ENCODE assay signal across 14 cellular contexts in the genomic region with DNA sequence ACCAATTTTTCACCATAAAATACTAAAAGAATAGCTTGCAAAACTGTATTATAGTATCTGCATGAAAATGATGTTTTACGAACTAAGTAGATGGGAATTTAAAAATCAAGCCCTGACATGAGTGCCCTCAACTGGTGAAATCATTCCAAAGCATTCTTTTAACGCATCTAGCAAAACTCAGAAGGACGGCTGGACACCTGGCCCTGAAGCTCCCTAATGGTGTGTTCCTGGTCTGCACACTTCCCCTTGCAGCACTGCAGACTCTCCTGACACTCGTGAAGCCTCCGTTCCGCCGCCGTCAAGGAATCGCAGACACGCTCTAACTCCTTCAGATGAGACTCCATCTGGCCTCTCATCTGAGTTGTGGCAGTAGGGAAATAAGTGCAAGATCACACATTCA. TPM values are rescaled to one million over a fixed set of nuclear protein-coding genes. Genes with fewer than 3 reads are reported as not detected.
A peak's percentile ranks its signal among the peaks of the same experiment; 100 is the strongest.
DNase-seq lines count a peak whose midpoint lies in the region; ATAC-seq and TF ChIP-seq lines count a peak whose summit lies in the region.
"Had no signal": no experiment of that assay in that cellular context is flagged by ENCODE, and none has a peak within 500 bp of the region (broad histone marks: within the 10 kb centered on the region; RNA-seq: fewer than 3 reads in every experiment).

No MANE protein-coding gene starts in this region.

- ATAC-seq in heart right ventricle (no peak), heart left ventricle (no peak), HG03108 (IDR thresholded peaks at IDR 0.05; ENCODE audit: unreplicated experiment) (no peak)

- H3K36me3 ChIP-seq in heart right ventricle (peaks cover 0 to 93% (median 14%) of the 10 kb centered on the region in 9 donors), heart left ventricle (peaks cover 0 to 83% (median 50%) of the 10 kb centered on the region in 9 donors)
- H3K36me3 ChIP-seq: HAP-1 had no signal

- H3K4me3 ChIP-seq in heart right ventricle (no peak overlapping the region), heart left ventricle (no peak overlapping the region), epithelial cell of proximal tubule (ENCODE audit: low read depth, low read length) (no peak overlapping the region)
- H3K4me3 ChIP-seq: HAP-1 had no signal

- intact Hi-C loops in heart right ventricle (cut with DNase I): no loop called here
- intact Hi-C loops in heart left ventricle (cut with DNase I): no loop called here

- H3K9me3 ChIP-seq in heart right ventricle (no peaks in the 10 kb centered on the region), heart left ventricle (no peaks in the 10 kb centered on the region)
- H3K9me3 ChIP-seq: HAP-1 had no signal

- DNase-seq in heart right ventricle (no peak), heart left ventricle (no peak), NCI-H69 (lab: John Stamatoyannopoulos, UW) (peak; percentile 4), epithelial cell of proximal tubule (ENCODE audit: low read depth) (no peak), activated gamma-delta T cell treated with Interleukin-2 at 50 U/mL for 16 hours (no peak), midbrain (lab: John Stamatoyannopoulos, UW) (no peak), medulla oblongata (ENCODE audit: extremely low spot score) (no peak)
- DNase-seq: activated CD4-positive, alpha-beta memory T cell treated with anti-CD3 and anti-CD28 coated beads, Interleukin-2, amount 10 ng/mL, durations not matched to agents 7 days and 5 days; activated naive CD4-positive, alpha-beta T cell treated with anti-CD3 and anti-CD28 coated beads for 36 hours; dermis blood vessel endothelial cell; head of caudate nucleus; T-helper 1 cell had no signal

- TF ChIP-seq CTCF in heart right ventricle (IDR thresholded peaks at IDR 0.05) (peak in 6 of 9 donors; percentile 15 to 31 (median 22)), heart left ventricle (IDR thresholded peaks at IDR 0.05) (peak in 4 of 12 donors; percentile 26 to 40 (median 30)), epithelial cell of proximal tubule (conservative IDR thresholded peaks at IDR 0.05; ENCODE audit: low read depth, low read length) (peak; percentile 23)

- 87 to 90% methylated on average over 10 of the region's 10 CpGs for WGBS in heart right ventricle, 2 donors
- WGBS in heart left ventricle, 4 donors: 83 to 87% (median 87%) methylated on average over 10 of the region's 10 CpGs

- H3K27me3 ChIP-seq in heart right ventricle (no peaks in the 10 kb centered on the region), heart left ventricle (no peaks in the 10 kb centered on the region)

- H3K27ac ChIP-seq in heart right ventricle: no peak overlapping the region
- no peak overlapping the region for H3K27ac ChIP-seq in heart left ventricle

- TF ChIP-seq POLR2A in heart left ventricle (IDR thresholded peaks at IDR 0.05): no peak

- H3K4me1 ChIP-seq in heart right ventricle (no peaks in the 10 kb centered on the region), heart left ventricle (no peaks in the 10 kb centered on the region)
- H3K4me1 ChIP-seq: HAP-1 had no signal

RNA-seq across cellular contexts. Expression of gene ODF2L, which starts 39.9 kb away (rescaled TPM):
- total RNA-seq in heart right ventricle (10 to 100 TPM in 2 of 10 donors, 1 to 10 TPM in 8; 6.2 to 15.2 (median 8.4) TPM), heart left ventricle (10 to 100 TPM in 6 of 9 donors, 1 to 10 TPM in 3; 6.2 to 23.7 (median 12.3) TPM), epithelial cell of proximal tubule (14.3 and 18.9 TPM in 2 replicates)
- polyA plus RNA-seq in heart right ventricle (10 to 100 TPM in 1 of 2 donors, 1 to 10 TPM in 1; 6.8 to 55.2 TPM), heart left ventricle (10 to 100 TPM in 1 of 2 donors, 1 to 10 TPM in 1; 8.6 to 14.0 TPM)
